In the genomic region with DNA sequence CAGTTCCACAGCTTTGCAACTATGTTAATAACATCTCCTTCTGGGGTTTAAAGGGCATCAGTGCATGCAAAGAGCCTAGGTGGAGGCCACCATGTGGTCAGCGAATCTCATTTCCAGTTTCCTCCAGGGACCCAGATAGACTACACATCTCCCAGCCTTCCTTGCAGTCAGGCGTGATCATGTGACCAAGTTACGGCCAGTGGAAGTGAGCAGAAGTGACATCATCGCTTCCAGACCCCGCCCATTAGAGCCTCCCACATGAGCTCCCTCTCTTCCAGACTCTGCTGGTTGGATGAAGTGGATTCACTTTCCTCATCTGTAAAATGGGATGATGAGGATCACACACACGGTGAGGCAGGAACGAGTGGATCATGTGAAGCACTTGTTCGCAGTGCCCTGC, we compare ENCODE assay signal across 24 cellular contexts. TPM values are rescaled to one million over a fixed set of nuclear protein-coding genes. Genes with fewer than 3 reads are reported as not detected.
DNase-seq lines count a peak whose midpoint lies in the region; ATAC-seq and TF ChIP-seq lines count a peak whose summit lies in the region.
"Had no signal": no experiment of that assay in that cellular context is flagged by ENCODE, and none has a peak within 500 bp of the region (broad histone marks: within the 10 kb centered on the region; RNA-seq: fewer than 3 reads in every experiment).

No MANE protein-coding gene starts in this region.

- TF ChIP-seq CTCF in mammary epithelial cell (conservative IDR thresholded peaks at IDR 0.05 in 1 of 2, IDR thresholded peaks at IDR 0.05 in 1 of 2; ENCODE audit: extremely low read depth in 1 of 2, insufficient read depth in 1 of 2, low read depth in 1 of 2, low read length in 2 of 2): no peak

- H3K9me2 ChIP-seq in GM23248 (ENCODE audit: insufficient read depth): no peaks in the 10 kb centered on the region

- no peak overlapping the region for H3K4me3 Mint-ChIP-seq in activated naive CD4-positive, alpha-beta T cell treated with anti-CD3 and anti-CD28 coated beads, Interleukin-2, amount 50 U/mL, for 24 hours
- no peak overlapping the region for H3K4me3 Mint-ChIP-seq in T-helper 17 cell
- no peak overlapping the region for H3K4me3 Mint-ChIP-seq in naive thymus-derived CD4-positive, alpha-beta T cell
- H3K4me3 Mint-ChIP-seq: activated B cell treated with CpG ODN at 0.5 μM for 24 hours had no signal

- DNase-seq in activated naive CD4-positive, alpha-beta T cell treated with anti-CD3 and anti-CD28 coated beads, Interleukin-2, amount 50 U/mL, for 72 hours (ENCODE audit: low spot score in 2 of 2): no peak
- peak; percentile 18 for DNase-seq in GM23248
- DNase-seq in T-helper 17 cell: no peak
- DNase-seq in naive thymus-derived CD4-positive, alpha-beta T cell: no peak
- no peak for DNase-seq in mammary epithelial cell
- DNase-seq in DMS114 treated with DMSO at 0.1 percent for 48 hours (lab: John Stamatoyannopoulos, UW; ENCODE audit: unreplicated experiment): no peak
- no peak for DNase-seq in COLO829 (ENCODE audit: low spot score)
- DNase-seq: activated B cell treated with CpG ODN at 0.5 μM for 24 hours; activated CD8-positive, alpha-beta memory T cell treated with anti-CD3 and anti-CD28 coated beads, Interleukin-2, amount 50 U/mL, for 4 hours; activated effector memory CD4-positive, alpha-beta T cell treated with anti-CD3 and anti-CD28 coated beads, Interleukin-2, amount 50 U/mL, for 16 hours; AML-193; GF-D8; HCEC 1CT; left ventricle myocardium inferior; NCI-H1092; NCI-H2107; NCI-H524; psoas muscle; SHP77; small intestine; stimulated activated CD4-positive, alpha-beta T cell treated with anti-CD3 and anti-CD28 coated beads, Interleukin-2, amount 100 ng/mL, for 48 hours; upper lobe of right lung had no signal

- H3K9ac ChIP-seq in GM23248 (no peak overlapping the region), mammary epithelial cell (ENCODE audit: insufficient read depth, low read length) (no peak overlapping the region)

- no TSS peak for BruUV-seq in mammary epithelial cell (replicated peaks; lab: Mats Ljungman, UMichigan)

- H2AFZ ChIP-seq in GM23248: no peak overlapping the region
- no peak overlapping the region for H2AFZ ChIP-seq in mammary epithelial cell (ENCODE audit: low read depth, low read length)

- H3K27ac Mint-ChIP-seq in activated naive CD4-positive, alpha-beta T cell treated with anti-CD3 and anti-CD28 coated beads, Interleukin-2, amount 50 U/mL, for 24 hours: peak overlapping the region; percentile 35
- H3K27ac Mint-ChIP-seq in activated naive CD4-positive, alpha-beta T cell treated with anti-CD3 and anti-CD28 coated beads, Interleukin-2, amount 50 U/mL, for 72 hours: peak overlapping the region in 1 of 2 donors; percentile 81
- peak overlapping the region; percentile 91 for H3K27ac Mint-ChIP-seq in T-helper 17 cell
- peak overlapping the region; percentile 37 to 91 (median 67) for H3K27ac Mint-ChIP-seq in naive thymus-derived CD4-positive, alpha-beta T cell
- H3K27ac Mint-ChIP-seq: activated B cell treated with CpG ODN at 0.5 μM for 24 hours had no signal

- H3K4me2 ChIP-seq in GM23248 (ENCODE audit: unreplicated experiment) (no peak overlapping the region), mammary epithelial cell (ENCODE audit: insufficient read depth, low read depth, low read length) (no peak overlapping the region)

- H3K4me1 Mint-ChIP-seq in activated naive CD4-positive, alpha-beta T cell treated with anti-CD3 and anti-CD28 coated beads, Interleukin-2, amount 50 U/mL, for 24 hours: peaks cover 86% of the 10 kb centered on the region
- peaks cover 36% of the 10 kb centered on the region for H3K4me1 Mint-ChIP-seq in T-helper 17 cell
- H3K4me1 Mint-ChIP-seq in naive thymus-derived CD4-positive, alpha-beta T cell: peaks cover 32 to 91% (median 73%) of the 10 kb centered on the region in 7 donors

- H3K4me1 ChIP-seq in GM23248 (ENCODE audit: insufficient read depth) (peaks cover 39% of the 10 kb centered on the region), mammary epithelial cell (ENCODE audit: insufficient read depth, low read length) (peaks cover 13% of the 10 kb centered on the region)
- peaks cover 51 to 68% of the 10 kb centered on the region in 2 donors for H3K4me1 ChIP-seq in naive thymus-derived CD4-positive, alpha-beta T cell (ENCODE audit: control insufficient read depth in 2 of 2, insufficient read depth in 2 of 2, low read length in 2 of 2)
- H3K4me1 ChIP-seq: left ventricle myocardium inferior, psoas muscle, upper lobe of right lung had no signal

- no peak for ATAC-seq in activated naive CD4-positive, alpha-beta T cell treated with anti-CD3 and anti-CD28 coated beads, Interleukin-2, amount 50 U/mL, for 72 hours
- no peak for ATAC-seq in T-helper 17 cell
- no peak for ATAC-seq in naive thymus-derived CD4-positive, alpha-beta T cell
- ATAC-seq: psoas muscle, upper lobe of right lung had no signal

- CTCF ChIA-PET in naive thymus-derived CD4-positive, alpha-beta T cell (lab: Charles Lee): interaction anchor here (0.6 to 1.0 kb wide), 2 partner anchors 21 to 50 kb away, joined by 3 read pairs; no protein-coding TSS in a partner anchor
- CTCF ChIA-PET in mammary epithelial cell (lab: Charles Lee; ENCODE audit: low non-redundant PET): no interaction called here

- no peaks in the 10 kb centered on the region for H3K36me3 ChIP-seq in GM23248 (ENCODE audit: low read depth)
- no peaks in the 10 kb centered on the region for H3K36me3 ChIP-seq in naive thymus-derived CD4-positive, alpha-beta T cell (ENCODE audit: control insufficient read depth in 2 of 3, insufficient read depth in 3 of 3, low read length in 3 of 3)
- no peaks in the 10 kb centered on the region for H3K36me3 ChIP-seq in mammary epithelial cell (ENCODE audit: insufficient read depth, low read length)
- H3K36me3 ChIP-seq: esophagus muscularis mucosa, left ventricle myocardium inferior, upper lobe of right lung had no signal

- no peak overlapping the region for H3K4me3 ChIP-seq in GM23248
- H3K4me3 ChIP-seq in naive thymus-derived CD4-positive, alpha-beta T cell (ENCODE audit: low read length): no peak overlapping the region
- no peak overlapping the region for H3K4me3 ChIP-seq in mammary epithelial cell (replicated peaks in 1 of 3; ENCODE audit: insufficient read depth in 1 of 3, low read depth in 2 of 3, low read length in 3 of 3)
- H3K4me3 ChIP-seq: esophagus muscularis mucosa, left ventricle myocardium inferior, psoas muscle, upper lobe of right lung had no signal

- H3K27ac ChIP-seq in GM23248 (peak overlapping the region; percentile 96), mammary epithelial cell (ENCODE audit: insufficient read depth, low read depth, low read length) (no peak overlapping the region)
- no peak overlapping the region for H3K27ac ChIP-seq in naive thymus-derived CD4-positive, alpha-beta T cell (ENCODE audit: low read depth, low read length)
- H3K27ac ChIP-seq: esophagus muscularis mucosa, left ventricle myocardium inferior, psoas muscle, upper lobe of right lung had no signal

- in situ Hi-C loops in GM23248 (cut with MboI): no loop called here
- in situ Hi-C loops in mammary epithelial cell (cut with MboI; ENCODE audit: low sequenced_read_pairs in 2 of 2): loop anchor here in 1 of 2 donors (10.0 kb wide), 1 partner anchor 199 kb away; no protein-coding TSS in a partner anchor

- no peaks in the 10 kb centered on the region for H4K20me1 ChIP-seq in GM23248 (ENCODE audit: insufficient read depth)
- H4K20me1 ChIP-seq in mammary epithelial cell (ENCODE audit: insufficient read depth, low read length): no peaks in the 10 kb centered on the region

- 98 to 99% methylated on average over 8 of the region's 8 CpGs for WGBS in GM23248 (ENCODE audit: low coverage in 1 of 2, low lambda C conversion rate in 2 of 2, missing lambda C conversion rate in 2 of 2), 2 experiments
- 94% methylated on average over 7 of the region's 8 CpGs for WGBS in mammary epithelial cell (ENCODE audit: low coverage, missing lambda C conversion rate)

- H3K36me3 Mint-ChIP-seq in activated naive CD4-positive, alpha-beta T cell treated with anti-CD3 and anti-CD28 coated beads, Interleukin-2, amount 50 U/mL, for 24 hours: no peaks in the 10 kb centered on the region
- peaks cover 0 to 16% of the 10 kb centered on the region in 2 donors for H3K36me3 Mint-ChIP-seq in activated naive CD4-positive, alpha-beta T cell treated with anti-CD3 and anti-CD28 coated beads, Interleukin-2, amount 50 U/mL, for 72 hours
- H3K36me3 Mint-ChIP-seq in T-helper 17 cell (ENCODE audit: low read depth): no peaks in the 10 kb centered on the region
- H3K36me3 Mint-ChIP-seq in naive thymus-derived CD4-positive, alpha-beta T cell: peaks cover 0 to 12% (median 4%) of the 10 kb centered on the region in 5 donors

- H3K9me3 ChIP-seq in GM23248 (ENCODE audit: low read depth) (no peaks in the 10 kb centered on the region), T-helper 17 cell (ENCODE audit: control insufficient read depth, low read length, poor library complexity, severe bottlenecking) (no peaks in the 10 kb centered on the region), mammary epithelial cell (replicated peaks; ENCODE audit: insufficient read depth, low read length) (peaks cover 4% of the 10 kb centered on the region)
- no peaks in the 10 kb centered on the region for H3K9me3 ChIP-seq in naive thymus-derived CD4-positive, alpha-beta T cell (ENCODE audit: control insufficient read depth in 2 of 3, low read length in 3 of 3)
- H3K9me3 ChIP-seq: psoas muscle, upper lobe of right lung had no signal

- H3K27me3 Mint-ChIP-seq in activated naive CD4-positive, alpha-beta T cell treated with anti-CD3 and anti-CD28 coated beads, Interleukin-2, amount 50 U/mL, for 24 hours: no peaks in the 10 kb centered on the region
- H3K27me3 Mint-ChIP-seq in T-helper 17 cell: no peaks in the 10 kb centered on the region
- H3K27me3 Mint-ChIP-seq in naive thymus-derived CD4-positive, alpha-beta T cell: no peaks in the 10 kb centered on the region
- H3K27me3 Mint-ChIP-seq: activated B cell treated with CpG ODN at 0.5 μM for 24 hours had no signal

- no peaks in the 10 kb centered on the region for H3K27me3 ChIP-seq in GM23248 (replicated peaks; ENCODE audit: insufficient read depth)
- H3K27me3 ChIP-seq in naive thymus-derived CD4-positive, alpha-beta T cell (ENCODE audit: control insufficient read depth in 2 of 2, insufficient read depth in 2 of 2, low read length in 2 of 2): no peaks in the 10 kb centered on the region
- no peaks in the 10 kb centered on the region for H3K27me3 ChIP-seq in mammary epithelial cell (ENCODE audit: insufficient read depth, low read length)
- H3K27me3 ChIP-seq: esophagus muscularis mucosa had no signal

- H3F3A ChIP-seq in GM23248 (ENCODE audit: insufficient read depth): peaks cover 19% of the 10 kb centered on the region

- H3K79me2 ChIP-seq in GM23248 (ENCODE audit: insufficient read depth) (no peaks in the 10 kb centered on the region), mammary epithelial cell (ENCODE audit: insufficient read depth, low read length) (no peaks in the 10 kb centered on the region)

- intact Hi-C loops in naive thymus-derived CD4-positive, alpha-beta T cell (cut with micrococcal nuclease): no loop called here
- intact Hi-C loops in mammary epithelial cell (cut with micrococcal nuclease): loop anchor here (5.0 kb wide), 1 partner anchor 141 kb away; no protein-coding TSS in a partner anchor

- dilution Hi-C loops in mammary epithelial cell (cut with HindIII; ENCODE audit: low sequenced_read_pairs): no loop called here

- POLR2A ChIA-PET in naive thymus-derived CD4-positive, alpha-beta T cell (lab: Charles Lee): interaction anchor here (0.6 to 8.0 kb wide), 4 partner anchors 20 to 140 kb away, joined by 3 to 95 read pairs (median 8); a partner anchor contains a TSS

- no peaks in the 10 kb centered on the region for H3K9me3 Mint-ChIP-seq in activated naive CD4-positive, alpha-beta T cell treated with anti-CD3 and anti-CD28 coated beads, Interleukin-2, amount 50 U/mL, for 24 hours
- H3K9me3 Mint-ChIP-seq in activated naive CD4-positive, alpha-beta T cell treated with anti-CD3 and anti-CD28 coated beads, Interleukin-2, amount 50 U/mL, for 72 hours: peaks cover 0 to 14% of the 10 kb centered on the region in 2 donors
- peaks cover 0 to 13% (median 4%) of the 10 kb centered on the region in 11 donors for H3K9me3 Mint-ChIP-seq in naive thymus-derived CD4-positive, alpha-beta T cell
- H3K9me3 Mint-ChIP-seq: activated B cell treated with CpG ODN at 0.5 μM for 24 hours had no signal

RNA-seq across cellular contexts. Expression of a gene that starts 27.4 kb away (rescaled TPM):
- total RNA-seq in activated naive CD4-positive, alpha-beta T cell treated with anti-CD3 and anti-CD28 coated beads, Interleukin-2, amount 50 U/mL, for 72 hours: 10 to 100 TPM in 1 of 2 donors, 1 to 10 TPM in 1; 9.2 to 10.8 TPM
- 1.8 and 2.5 TPM in 2 replicates for total RNA-seq in GM23248 (2014; rRNA removed; shearing (Covaris generic))
- polyA plus RNA-seq in GM23248 (2016; fragmentation: Nextera tagmentation; extraction: Ambion mirVana): 2.2 and 3.5 TPM in 2 replicates
- total RNA-seq in T-helper 17 cell: 10 to 100 TPM; 11.6 to 11.9 TPM
- 10 to 100 TPM; 15.6 to 34.4 (median 19.0) TPM for total RNA-seq in naive thymus-derived CD4-positive, alpha-beta T cell
- polyA plus RNA-seq in naive thymus-derived CD4-positive, alpha-beta T cell: 10 to 100 TPM in 1 of 2 donors, 1 to 10 TPM in 1; 10.0 to 15.4 TPM
- 1 to 10 TPM; 2.8 to 4.0 TPM for total RNA-seq in mammary epithelial cell
- 2.3 TPM for polyA plus RNA-seq in mammary epithelial cell
- polyA minus RNA-seq in mammary epithelial cell: 1.6 TPM
